ENCODE assay signal across 2 cellular contexts in the genomic region with DNA sequence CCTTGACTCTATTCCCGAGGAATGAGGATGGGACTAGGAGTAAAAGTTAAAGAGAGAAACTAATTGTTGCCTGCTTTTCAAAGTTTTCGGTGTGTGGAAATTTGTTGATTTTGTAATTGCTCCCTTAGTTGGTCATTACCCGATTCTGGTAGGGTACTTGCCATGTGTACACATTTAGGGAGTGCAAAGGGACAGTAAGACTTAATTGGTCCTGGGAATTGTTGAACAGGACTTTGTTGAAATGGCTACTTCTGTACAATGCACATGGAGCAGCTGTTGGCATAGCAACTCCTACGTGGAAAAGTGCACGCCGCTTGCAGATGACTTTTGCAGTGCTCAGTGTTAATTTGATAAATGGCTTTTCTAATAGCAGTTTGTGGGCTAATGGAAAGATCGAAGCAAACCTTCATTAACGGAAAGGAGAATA.
TF ChIP-seq lines count a peak whose summit lies in the region.

No MANE protein-coding gene starts in this region.

TF ChIP-seq in K562, 482 proteins besides CTCF, POLR2A, EP300 and RAD21:
- TF ChIP-seq NR4A1 (CRISPR knock-in tag; IDR thresholded peaks at IDR 0.05): no peak
- 0 out of 2 replicates have a peak, but pooled peaks have one; percentile 25 for TF ChIP-seq NR4A1 (tag; IDR thresholded peaks at IDR 0.05)
- peak; percentile 53 for TF ChIP-seq RFX1 (IDR thresholded peaks at IDR 0.05)
- no peak for TF ChIP-seq ZNF644 (tag; IDR thresholded peaks at IDR 0.05; ENCODE audit: low read depth)
- TF ChIP-seq GTF2A2 (tag; IDR thresholded peaks at IDR 0.05): peak; percentile 39; the same call in 1 of the 2 replicates
- TF ChIP-seq, protein P1, sequence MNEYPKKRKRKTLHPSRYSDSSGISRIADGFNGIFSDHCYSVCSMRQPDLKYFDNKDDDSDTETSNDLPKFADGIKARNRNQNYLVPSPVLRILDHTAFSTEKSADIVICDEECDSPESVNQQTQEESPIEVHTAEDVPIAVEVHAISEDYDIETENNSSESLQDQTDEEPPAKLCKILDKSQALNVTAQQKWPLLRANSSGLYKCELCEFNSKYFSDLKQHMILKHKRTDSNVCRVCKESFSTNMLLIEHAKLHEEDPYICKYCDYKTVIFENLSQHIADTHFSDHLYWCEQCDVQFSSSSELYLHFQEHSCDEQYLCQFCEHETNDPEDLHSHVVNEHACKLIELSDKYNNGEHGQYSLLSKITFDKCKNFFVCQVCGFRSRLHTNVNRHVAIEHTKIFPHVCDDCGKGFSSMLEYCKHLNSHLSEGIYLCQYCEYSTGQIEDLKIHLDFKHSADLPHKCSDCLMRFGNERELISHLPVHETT (CRISPR knock-in tag; conservative IDR thresholded peaks at IDR 0.05 in 1 of 2, IDR thresholded peaks at IDR 0.05 in 1 of 2): 0 out of 4 replicates have a peak, but pooled peaks of 1 of the 2 experiments have one; percentile 14
- no peak for TF ChIP-seq MCM2 (IDR thresholded peaks at IDR 0.05; ENCODE audit: low read depth)

TF ChIP-seq in HepG2, 621 proteins besides CTCF, POLR2A, EP300 and RAD21:
- TF ChIP-seq ZMYM2 (CRISPR knock-in tag; IDR thresholded peaks at IDR 0.05) (no peak), ZNF12 (CRISPR knock-in tag; IDR thresholded peaks at IDR 0.05) (no peak), NONO (IDR thresholded peaks at IDR 0.05) (no peak), NONO (CRISPR knock-in tag; conservative IDR thresholded peaks at IDR 0.05) (peak; percentile 53; the same call in 1 of the 2 replicates), FOXA3 (CRISPR knock-in tag; IDR thresholded peaks at IDR 0.05) (peak; percentile 48; the same call in 1 of the 2 replicates), MEF2D (CRISPR knock-in tag; IDR thresholded peaks at IDR 0.05) (no peak), HBP1 (CRISPR knock-in tag; IDR thresholded peaks at IDR 0.05; ENCODE audit: low read depth) (no peak), SRF (IDR thresholded peaks at IDR 0.05; ENCODE audit: low read depth, low read length) (peak; percentile 43; the same call in 1 of the 2 replicates), FOXA1 (IDR thresholded peaks at IDR 0.05) (no peak), FOXA1 (CRISPR knock-in tag; IDR thresholded peaks at IDR 0.05) (peak; percentile 26; the same call in 1 of the 2 replicates), CEBPG (CRISPR knock-in tag; IDR thresholded peaks at IDR 0.05) (peak; percentile 21; the same call in 1 of the 2 replicates), RFX3 (CRISPR knock-in tag; IDR thresholded peaks at IDR 0.05) (0 out of 2 replicates have a peak, but pooled peaks have one; percentile 45), ZNF124 (CRISPR knock-in tag; IDR thresholded peaks at IDR 0.05) (0 out of 2 replicates have a peak, but pooled peaks have one; percentile 20), HES4 (CRISPR knock-in tag; IDR thresholded peaks at IDR 0.05; ENCODE audit: borderline replicate concordance) (no peak), NFE2L2 (IDR thresholded peaks at IDR 0.05; ENCODE audit: low read length) (no peak), SAP130 (CRISPR knock-in tag; IDR thresholded peaks at IDR 0.05; ENCODE audit: low read depth) (peak; percentile 37; the same call in 1 of the 2 replicates), TEAD3 (CRISPR knock-in tag; optimal IDR thresholded peaks at IDR 0.05; ENCODE audit: borderline replicate concordance) (peak; percentile 13), ZBTB25 (CRISPR knock-in tag; IDR thresholded peaks at IDR 0.05) (0 out of 2 replicates have a peak, but pooled peaks have one; percentile 18), ZNF800 (CRISPR knock-in tag; IDR thresholded peaks at IDR 0.05) (no peak), ARNT2 (CRISPR knock-in tag; IDR thresholded peaks at IDR 0.05; ENCODE audit: low read depth) (no peak), FOXP1 (IDR thresholded peaks at IDR 0.05) (no peak), FOXP1 (CRISPR knock-in tag; IDR thresholded peaks at IDR 0.05) (peak; percentile 46; the same call in 1 of the 2 replicates), BCL6 (CRISPR knock-in tag; IDR thresholded peaks at IDR 0.05) (peak; percentile 32; the same call in 1 of the 2 replicates), CBX5 (CRISPR knock-in tag; IDR thresholded peaks at IDR 0.05; ENCODE audit: borderline replicate concordance) (no peak), RFX1 (IDR thresholded peaks at IDR 0.05) (peak; percentile 49), MIXL1 (CRISPR knock-in tag; IDR thresholded peaks at IDR 0.05) (0 out of 2 replicates have a peak, but pooled peaks have one; percentile 15), CREB1 (IDR thresholded peaks at IDR 0.05) (no peak), CREB1 (CRISPR knock-in tag; IDR thresholded peaks at IDR 0.05) (peak; percentile 57; the same call in 1 of the 2 replicates), SP4 (CRISPR knock-in tag; IDR thresholded peaks at IDR 0.05) (no peak)
- TF ChIP-seq, protein P2, sequence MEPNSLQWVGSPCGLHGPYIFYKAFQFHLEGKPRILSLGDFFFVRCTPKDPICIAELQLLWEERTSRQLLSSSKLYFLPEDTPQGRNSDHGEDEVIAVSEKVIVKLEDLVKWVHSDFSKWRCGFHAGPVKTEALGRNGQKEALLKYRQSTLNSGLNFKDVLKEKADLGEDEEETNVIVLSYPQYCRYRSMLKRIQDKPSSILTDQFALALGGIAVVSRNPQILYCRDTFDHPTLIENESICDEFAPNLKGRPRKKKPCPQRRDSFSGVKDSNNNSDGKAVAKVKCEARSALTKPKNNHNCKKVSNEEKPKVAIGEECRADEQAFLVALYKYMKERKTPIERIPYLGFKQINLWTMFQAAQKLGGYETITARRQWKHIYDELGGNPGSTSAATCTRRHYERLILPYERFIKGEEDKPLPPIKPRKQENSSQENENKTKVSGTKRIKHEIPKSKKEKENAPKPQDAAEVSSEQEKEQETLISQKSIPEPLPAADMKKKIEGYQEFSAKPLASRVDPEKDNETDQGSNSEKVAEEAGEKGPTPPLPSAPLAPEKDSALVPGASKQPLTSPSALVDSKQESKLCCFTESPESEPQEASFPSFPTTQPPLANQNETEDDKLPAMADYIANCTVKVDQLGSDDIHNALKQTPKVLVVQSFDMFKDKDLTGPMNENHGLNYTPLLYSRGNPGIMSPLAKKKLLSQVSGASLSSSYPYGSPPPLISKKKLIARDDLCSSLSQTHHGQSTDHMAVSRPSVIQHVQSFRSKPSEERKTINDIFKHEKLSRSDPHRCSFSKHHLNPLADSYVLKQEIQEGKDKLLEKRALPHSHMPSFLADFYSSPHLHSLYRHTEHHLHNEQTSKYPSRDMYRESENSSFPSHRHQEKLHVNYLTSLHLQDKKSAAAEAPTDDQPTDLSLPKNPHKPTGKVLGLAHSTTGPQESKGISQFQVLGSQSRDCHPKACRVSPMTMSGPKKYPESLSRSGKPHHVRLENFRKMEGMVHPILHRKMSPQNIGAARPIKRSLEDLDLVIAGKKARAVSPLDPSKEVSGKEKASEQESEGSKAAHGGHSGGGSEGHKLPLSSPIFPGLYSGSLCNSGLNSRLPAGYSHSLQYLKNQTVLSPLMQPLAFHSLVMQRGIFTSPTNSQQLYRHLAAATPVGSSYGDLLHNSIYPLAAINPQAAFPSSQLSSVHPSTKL (CRISPR knock-in tag; IDR thresholded peaks at IDR 0.05): peak; percentile 19; the same call in 1 of the 2 replicates
- TF ChIP-seq, protein P3, sequence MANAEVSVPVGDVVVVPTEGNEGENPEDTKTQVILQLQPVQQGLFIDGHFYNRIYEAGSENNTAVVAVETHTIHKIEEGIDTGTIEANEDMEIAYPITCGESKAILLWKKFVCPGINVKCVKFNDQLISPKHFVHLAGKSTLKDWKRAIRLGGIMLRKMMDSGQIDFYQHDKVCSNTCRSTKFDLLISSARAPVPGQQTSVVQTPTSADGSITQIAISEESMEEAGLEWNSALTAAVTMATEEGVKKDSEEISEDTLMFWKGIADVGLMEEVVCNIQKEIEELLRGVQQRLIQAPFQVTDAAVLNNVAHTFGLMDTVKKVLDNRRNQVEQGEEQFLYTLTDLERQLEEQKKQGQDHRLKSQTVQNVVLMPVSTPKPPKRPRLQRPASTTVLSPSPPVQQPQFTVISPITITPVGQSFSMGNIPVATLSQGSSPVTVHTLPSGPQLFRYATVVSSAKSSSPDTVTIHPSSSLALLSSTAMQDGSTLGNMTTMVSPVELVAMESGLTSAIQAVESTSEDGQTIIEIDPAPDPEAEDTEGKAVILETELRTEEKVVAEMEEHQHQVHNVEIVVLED (CRISPR knock-in tag; IDR thresholded peaks at IDR 0.05; ENCODE audit: borderline replicate concordance): no peak
TF ChIP-seq in HepG2: peak in this region for 16.
